In genomic region chr4:43402393-43402792, GRCh38 we compare ENCODE assay signal across 8 cellular contexts.
"Had no signal": no experiment of that assay in that cellular context is flagged by ENCODE, and none has a peak within 500 bp of the region (broad histone marks: within the 10 kb centered on the region; RNA-seq: fewer than 3 reads in every experiment).

No MANE protein-coding gene starts in this region.

- FAIRE-seq: G401.6, GM12878, GM12891, GM12892, GM18507, GM19239 had no signal

- ATAC-seq: GM12878 had no signal

- DNase-seq: GDM1, GF-D8 had no signal

- H3K4me3 ChIP-seq: GM12878 had no signal
